Comparison of ENCODE assay signal across 26 cellular contexts in the genomic region with DNA sequence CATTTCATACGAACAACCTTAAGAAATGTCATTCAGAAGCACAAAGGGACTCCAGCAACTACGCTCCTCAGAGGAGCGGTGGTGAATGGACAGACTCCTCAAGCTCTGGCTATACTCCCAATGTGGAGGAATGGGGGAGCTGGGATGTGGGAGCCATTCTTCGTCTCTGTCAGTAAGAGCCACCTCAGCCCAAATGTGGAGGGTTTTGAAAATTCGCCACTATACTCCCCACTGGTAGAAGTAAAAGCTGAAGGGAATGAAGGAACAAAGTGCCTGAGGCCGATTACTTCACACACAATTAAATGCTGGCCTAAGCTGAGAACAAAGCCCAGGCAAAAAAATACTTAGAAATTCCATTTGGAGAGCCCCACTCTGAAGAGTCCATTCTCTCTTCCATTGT.
"Had no signal": no experiment of that assay in that cellular context is flagged by ENCODE, and none has a peak within 500 bp of the region (broad histone marks: within the 10 kb centered on the region; RNA-seq: fewer than 3 reads in every experiment).

No MANE protein-coding gene starts in this region.

- H3K9me3 Mint-ChIP-seq: activated CD4-positive, alpha-beta T cell treated with anti-CD3 and anti-CD28 coated beads, Interleukin-2, amount 10 ng/mL, durations not matched to agents 24 days and 14 days; activated CD8-positive, alpha-beta T cell treated with anti-CD3 and anti-CD28 coated beads for 36 hours; activated naive CD8-positive, alpha-beta T cell treated with anti-CD3 and anti-CD28 coated beads, Interleukin-2, amount 50 U/mL, for 24 hours; activated T-helper 1 cell treated with anti-CD3 and anti-CD28 coated beads, Interleukin-12 subunit alpha, Interleukin-12 subunit beta, Interleukin-2, Interleukin-4 antibody, amounts not matched to agents 30 ng/mL and 10 ng/mL and 1 ng/mL, durations not matched to agents 14 hours and 24 hours and 36 hours; central memory CD8-positive, alpha-beta T cell; memory B cell; naive B cell; neural crest cell; stimulated activated naive CD8-positive, alpha-beta T cell treated with anti-CD3 and anti-CD28 coated beads, Interleukin-15, Interleukin-2, amounts not matched to agents 100 ng/mL and 50 ng/mL, for 24 hours had no signal

- H3K27me3 ChIP-seq: esophagus squamous epithelium, gastroesophageal sphincter, thyroid gland, upper lobe of right lung had no signal

- H3K4me1 Mint-ChIP-seq: activated CD4-positive, alpha-beta T cell treated with anti-CD3 and anti-CD28 coated beads, Interleukin-2, amount 10 ng/mL, durations not matched to agents 24 days and 14 days; activated naive CD8-positive, alpha-beta T cell treated with anti-CD3 and anti-CD28 coated beads, Interleukin-2, amount 50 U/mL, for 24 hours; central memory CD8-positive, alpha-beta T cell; memory B cell; naive B cell had no signal

- H3K4me1 ChIP-seq: esophagus squamous epithelium, gastroesophageal sphincter, thyroid gland, upper lobe of right lung had no signal

- H3K36me3 ChIP-seq: esophagus squamous epithelium, gastroesophageal sphincter, thyroid gland, upper lobe of right lung had no signal

- ATAC-seq: activated CD4-positive, CD25-positive, alpha-beta regulatory T cell treated with anti-CD3 and anti-CD28 coated beads, Interleukin-2, amount 50 U/mL, for 24 hours; activated CD8-positive, alpha-beta T cell treated with anti-CD3 and anti-CD28 coated beads for 36 hours; activated naive CD8-positive, alpha-beta T cell treated with anti-CD3 and anti-CD28 coated beads, Interleukin-2, amount 50 U/mL, for 24 hours; gastroesophageal sphincter; left cardiac atrium; mucosa of descending colon; upper lobe of right lung had no signal

- H3K27me3 Mint-ChIP-seq: activated CD4-positive, alpha-beta T cell treated with anti-CD3 and anti-CD28 coated beads, Interleukin-2, amount 10 ng/mL, durations not matched to agents 24 days and 14 days; activated CD8-positive, alpha-beta T cell treated with anti-CD3 and anti-CD28 coated beads for 36 hours; memory B cell; naive B cell; progenitor cell of endocrine pancreas; stimulated activated naive CD8-positive, alpha-beta T cell treated with anti-CD3 and anti-CD28 coated beads, Interleukin-15, Interleukin-2, amounts not matched to agents 100 ng/mL and 50 ng/mL, for 24 hours had no signal

- H3K27ac ChIP-seq: dorsolateral prefrontal cortex, esophagus squamous epithelium, gastroesophageal sphincter, thyroid gland, upper lobe of right lung had no signal

- H3K36me3 Mint-ChIP-seq: memory B cell, naive B cell had no signal

- H3K4me3 ChIP-seq: dorsolateral prefrontal cortex, esophagus squamous epithelium, gastroesophageal sphincter, mucosa of descending colon, thyroid gland, upper lobe of right lung had no signal

- H3K9me3 ChIP-seq: esophagus squamous epithelium, gastroesophageal sphincter, mucosa of descending colon, thyroid gland, upper lobe of right lung had no signal

- H3K27ac Mint-ChIP-seq: activated CD4-positive, alpha-beta T cell treated with anti-CD3 and anti-CD28 coated beads, Interleukin-2, amount 10 ng/mL, durations not matched to agents 24 days and 14 days; activated CD8-positive, alpha-beta T cell treated with anti-CD3 and anti-CD28 coated beads for 36 hours; activated naive CD8-positive, alpha-beta T cell treated with anti-CD3 and anti-CD28 coated beads, Interleukin-2, amount 50 U/mL, for 24 hours; activated T-helper 1 cell treated with anti-CD3 and anti-CD28 coated beads, Interleukin-12 subunit alpha, Interleukin-12 subunit beta, Interleukin-2, Interleukin-4 antibody, amounts not matched to agents 30 ng/mL and 10 ng/mL and 1 ng/mL, durations not matched to agents 14 hours and 24 hours and 36 hours; memory B cell; naive B cell; progenitor cell of endocrine pancreas; stimulated activated naive CD8-positive, alpha-beta T cell treated with anti-CD3 and anti-CD28 coated beads, Interleukin-15, Interleukin-2, amounts not matched to agents 100 ng/mL and 50 ng/mL, for 24 hours had no signal

- DNase-seq: activated CD4-positive, alpha-beta T cell treated with anti-CD3 and anti-CD28 coated beads, Interleukin-2, amount 10 ng/mL, durations not matched to agents 24 days and 14 days; activated CD8-positive, alpha-beta T cell treated with anti-CD3 and anti-CD28 coated beads for 36 hours; activated gamma-delta T cell; activated naive CD4-positive, alpha-beta T cell treated with anti-CD3 and anti-CD28 coated beads, Interleukin-2, amount 50 U/mL, for 16 hours; activated naive CD8-positive, alpha-beta T cell treated with anti-CD3 and anti-CD28 coated beads, Interleukin-2, amount 50 U/mL, for 24 hours; aorta; dorsolateral prefrontal cortex; esophagus squamous epithelium; head of caudate nucleus; hypothalamus; left cardiac atrium; mucosa of descending colon; naive B cell; retina; stimulated activated CD4-positive, alpha-beta T cell treated with anti-CD3 and anti-CD28 coated beads, Interleukin-1b, Interleukin-23, amount 100 ng/mL, for 48 hours; substantia nigra; thyroid gland; upper lobe of right lung had no signal

- H3K4me3 Mint-ChIP-seq: activated CD4-positive, alpha-beta T cell treated with anti-CD3 and anti-CD28 coated beads, Interleukin-2, amount 10 ng/mL, durations not matched to agents 24 days and 14 days; activated CD8-positive, alpha-beta T cell treated with anti-CD3 and anti-CD28 coated beads for 36 hours; activated naive CD8-positive, alpha-beta T cell treated with anti-CD3 and anti-CD28 coated beads, Interleukin-2, amount 50 U/mL, for 24 hours; activated T-helper 1 cell treated with anti-CD3 and anti-CD28 coated beads, Interleukin-12 subunit alpha, Interleukin-12 subunit beta, Interleukin-2, Interleukin-4 antibody, amounts not matched to agents 30 ng/mL and 10 ng/mL and 1 ng/mL, durations not matched to agents 14 hours and 24 hours and 36 hours; central memory CD8-positive, alpha-beta T cell; memory B cell; naive B cell; neural crest cell; stimulated activated naive CD8-positive, alpha-beta T cell treated with anti-CD3 and anti-CD28 coated beads, Interleukin-15, Interleukin-2, amounts not matched to agents 100 ng/mL and 50 ng/mL, for 24 hours had no signal
